26 cellular contexts compared by ENCODE assay signal in genomic region chr1:3261969-3262579, GRCh38.
"Had no signal": no experiment of that assay in that cellular context is flagged by ENCODE, and none has a peak within 500 bp of the region (broad histone marks: within the 10 kb centered on the region; RNA-seq: fewer than 3 reads in every experiment).

No MANE protein-coding gene starts in this region.

- FAIRE-seq: astrocyte, endothelial cell of umbilical vein, pancreas had no signal

- H3K36me3 Mint-ChIP-seq: activated CD8-positive, alpha-beta memory T cell treated with anti-CD3 and anti-CD28 coated beads, Interleukin-2, amount 10 ng/mL, durations not matched to agents 7 days and 5 days; activated naive CD8-positive, alpha-beta T cell treated with anti-CD3 and anti-CD28 coated beads for 36 hours had no signal

- ATAC-seq: activated CD4-positive, alpha-beta T cell treated with anti-CD3 and anti-CD28 coated beads for 36 hours; activated CD8-positive, alpha-beta memory T cell treated with anti-CD3 and anti-CD28 coated beads, Interleukin-2, amount 10 ng/mL, durations not matched to agents 7 days and 5 days; activated CD8-positive, alpha-beta T cell treated with anti-CD3 and anti-CD28 coated beads, Interleukin-2, amount 10 ng/mL, durations not matched to agents 7 days and 5 days; activated T-cell treated with anti-CD3 and anti-CD28 coated beads, Interleukin-2, amount 50 U/mL, for 72 hours; effector memory CD8-positive, alpha-beta T cell; gastroesophageal sphincter; left lung; mucosa of descending colon; psoas muscle had no signal

- DNase-seq: activated CD4-positive, alpha-beta T cell treated with anti-CD3 and anti-CD28 coated beads for 36 hours; activated CD4-positive, CD25-positive, alpha-beta regulatory T cell; activated CD8-positive, alpha-beta memory T cell treated with anti-CD3 and anti-CD28 coated beads, Interleukin-2, amount 10 ng/mL, durations not matched to agents 7 days and 5 days; activated CD8-positive, alpha-beta T cell treated with anti-CD3 and anti-CD28 coated beads, Interleukin-2, amount 10 ng/mL, durations not matched to agents 7 days and 5 days; activated effector memory CD4-positive, alpha-beta T cell treated with anti-CD3 and anti-CD28 coated beads, Interleukin-2, amount 50 U/mL, for 16 hours; activated naive CD4-positive, alpha-beta T cell treated with anti-CD3 and anti-CD28 coated beads for 36 hours; activated naive CD8-positive, alpha-beta T cell treated with anti-CD3 and anti-CD28 coated beads for 36 hours; activated T-cell treated with anti-CD3 and anti-CD28 coated beads, Interleukin-2, amount 50 U/mL, for 72 hours; caudate nucleus; cortex of kidney; effector memory CD8-positive, alpha-beta T cell; mucosa of descending colon; psoas muscle; stimulated activated CD4-positive, alpha-beta T cell treated with anti-CD3 and anti-CD28 coated beads, Interleukin-15, amount 100 ng/mL, for 24 hours; stimulated activated CD4-positive, alpha-beta T cell treated with anti-CD3 and anti-CD28 coated beads, Interleukin-2, amount 100 ng/mL, for 24 hours; stimulated activated naive CD4-positive, alpha-beta T cell; trophoblast cell; uterus had no signal

- H3K4me1 ChIP-seq: left lung, pancreas, psoas muscle, uterus had no signal

- H3K27me3 Mint-ChIP-seq: activated CD8-positive, alpha-beta memory T cell treated with anti-CD3 and anti-CD28 coated beads, Interleukin-2, amount 10 ng/mL, durations not matched to agents 7 days and 5 days had no signal

- H3K4me3 Mint-ChIP-seq: activated CD4-positive, alpha-beta T cell treated with anti-CD3 and anti-CD28 coated beads for 36 hours; activated CD8-positive, alpha-beta memory T cell treated with anti-CD3 and anti-CD28 coated beads, Interleukin-2, amount 10 ng/mL, durations not matched to agents 7 days and 5 days; activated CD8-positive, alpha-beta T cell treated with anti-CD3 and anti-CD28 coated beads, Interleukin-2, amount 10 ng/mL, durations not matched to agents 7 days and 5 days; activated naive CD4-positive, alpha-beta T cell treated with anti-CD3 and anti-CD28 coated beads for 36 hours; activated naive CD8-positive, alpha-beta T cell treated with anti-CD3 and anti-CD28 coated beads for 36 hours; activated T-cell treated with anti-CD3 and anti-CD28 coated beads, Interleukin-2, amount 50 U/mL, for 72 hours; effector memory CD8-positive, alpha-beta T cell; nephron had no signal

- H3K27me3 ChIP-seq: pancreas had no signal

- H3K4me3 ChIP-seq: gastroesophageal sphincter, left lung, lung, mucosa of descending colon, pancreas, psoas muscle, thoracic aorta, uterus had no signal

- H3K27ac ChIP-seq: gastroesophageal sphincter, left lung, pancreas, psoas muscle, uterus had no signal

- H3K36me3 ChIP-seq: gastroesophageal sphincter, left lung, pancreas, thoracic aorta, uterus had no signal

- H3K4me1 Mint-ChIP-seq: activated CD4-positive, alpha-beta T cell treated with anti-CD3 and anti-CD28 coated beads for 36 hours; activated CD8-positive, alpha-beta memory T cell treated with anti-CD3 and anti-CD28 coated beads, Interleukin-2, amount 10 ng/mL, durations not matched to agents 7 days and 5 days; activated naive CD8-positive, alpha-beta T cell treated with anti-CD3 and anti-CD28 coated beads for 36 hours had no signal

- H3K9me3 ChIP-seq: gastroesophageal sphincter, left lung, mucosa of descending colon, pancreas, psoas muscle, thoracic aorta, uterus had no signal
